In genomic region chr14:55846852-55847471, GRCh38 we compare ENCODE assay signal across 12 cellular contexts.
A peak's percentile ranks its signal among the peaks of the same experiment; 100 is the strongest.
DNase-seq lines count a peak whose midpoint lies in the region; ATAC-seq, FAIRE-seq and TF ChIP-seq lines count a peak whose summit lies in the region.
"Had no signal": no experiment of that assay in that cellular context is flagged by ENCODE, and none has a peak within 500 bp of the region (broad histone marks: within the 10 kb centered on the region; RNA-seq: fewer than 3 reads in every experiment).

No MANE protein-coding gene starts in this region.

- DNase-seq in MCF 10A (ENCODE audit: unreplicated experiment), result peak; percentile 72
- no peak for DNase-seq in breast epithelium (ENCODE audit: low spot score in 2 of 2)
- peak; percentile 12 for DNase-seq in bronchial epithelial cell (ENCODE audit: low read depth)
- DNase-seq in lung (ENCODE audit: low spot score), result peak; percentile 35
- DNase-seq in ureter (ENCODE audit: low spot score), result peak; percentile 52
- no peak for DNase-seq in KBM-7
- DNase-seq in SK-N-DZ (ENCODE audit: low spot score), result no peak
- DNase-seq: ACHN; activated effector memory CD4-positive, alpha-beta T cell treated with anti-CD3 and anti-CD28 coated beads, Interleukin-2, amount 50 U/mL, for 16 hours; dermis blood vessel endothelial cell had no signal

- no peaks in the 10 kb centered on the region for H3K27me3 ChIP-seq in breast epithelium
- H3K27me3 ChIP-seq in bronchial epithelial cell (ENCODE audit: control insufficient read depth, insufficient read depth, low read length), result no peaks in the 10 kb centered on the region
- no peaks in the 10 kb centered on the region for H3K27me3 ChIP-seq in lung (ENCODE audit: control insufficient read depth, insufficient read depth)

- POLR2A ChIA-PET in MCF 10A (lab: Yijun Ruan, JAX), result interaction anchor here (0.7 to 1.4 kb wide), 5 partner anchors 15 to 277 kb away, joined by 3 to 8 read pairs (median 3); no protein-coding TSS in a partner anchor

- BruUV-seq in MCF 10A (replicated peaks; lab: Mats Ljungman, UMichigan), result no TSS peak

- 63 to 73% methylated on average over 2 of the region's 2 CpGs for WGBS in lung, 2 donors

- H3K4me1 ChIP-seq in breast epithelium (no peaks in the 10 kb centered on the region), lung (ENCODE audit: control insufficient read depth in 2 of 2, insufficient read depth in 2 of 2, low read length in 2 of 2) (peaks cover 0 to 3% of the 10 kb centered on the region in 2 donors)

- H3K36me3 ChIP-seq in breast epithelium (no peaks in the 10 kb centered on the region), bronchial epithelial cell (ENCODE audit: control insufficient read depth, insufficient read depth, low read length) (no peaks in the 10 kb centered on the region), lung (ENCODE audit: control insufficient read depth in 2 of 2, insufficient read depth in 2 of 2, low read length in 2 of 2) (no peaks in the 10 kb centered on the region)

- TF ChIP-seq CTCF in MCF 10A (IDR thresholded peaks at IDR 0.05; ENCODE audit: unreplicated experiment) (no peak), breast epithelium (IDR thresholded peaks at IDR 0.05) (no peak), bronchial epithelial cell (IDR thresholded peaks at IDR 0.05; ENCODE audit: insufficient read depth, low read length, severe bottlenecking) (no peak), lung (IDR thresholded peaks at IDR 0.05; ENCODE audit: control extremely low read depth, extremely low read depth) (no peak)

- H3K4me1 Mint-ChIP-seq in MCF 10A (ENCODE audit: insufficient read depth, unreplicated experiment), result peaks cover 25% of the 10 kb centered on the region

- H3K9me3 Mint-ChIP-seq in MCF 10A (ENCODE audit: unreplicated experiment), result no peaks in the 10 kb centered on the region

- ATAC-seq in lung (ENCODE audit: insufficient read depth, low FRiP score) (peak; percentile 59), HG03571 (IDR thresholded peaks at IDR 0.05; ENCODE audit: unreplicated experiment) (no peak)

- no peak overlapping the region for H3K4me3 ChIP-seq in breast epithelium
- no peak overlapping the region for H3K4me3 ChIP-seq in bronchial epithelial cell (ENCODE audit: low read depth, low read length)
- H3K4me3 ChIP-seq in lung, result no peak overlapping the region
- H3K4me3 ChIP-seq: SK-N-MC had no signal

- no peak overlapping the region for H3K27ac ChIP-seq in breast epithelium
- peak overlapping the region in 1 of 2 donors; percentile 36 for H3K27ac ChIP-seq in lung (ENCODE audit: low read depth in 1 of 2, low read length in 1 of 2)
- H3K27ac ChIP-seq: SK-N-MC had no signal

- intact Hi-C loops in MCF 10A (cut with micrococcal nuclease), result no loop called here
- intact Hi-C loops in breast epithelium (cut with DNase I; ENCODE audit: low total_unique reads), result no loop called here

- no peaks in the 10 kb centered on the region for H3K27me3 Mint-ChIP-seq in MCF 10A (ENCODE audit: insufficient read depth, unreplicated experiment)

- no peak overlapping the region for H3K4me3 Mint-ChIP-seq in MCF 10A (ENCODE audit: unreplicated experiment)

- no peak overlapping the region for H3K27ac Mint-ChIP-seq in MCF 10A (ENCODE audit: low read depth, unreplicated experiment)

- in situ Hi-C loops in KBM-7 (cut with MboI; ENCODE audit: low pct_unique_long_range_greater_than_20kb, low sequenced_read_pairs), result no loop called here

- H3K36me3 Mint-ChIP-seq in MCF 10A (ENCODE audit: insufficient read depth, unreplicated experiment), result no peaks in the 10 kb centered on the region

- TF ChIP-seq POLR2A in breast epithelium (IDR thresholded peaks at IDR 0.05), result no peak

- no peak for FAIRE-seq in bronchial epithelial cell (lab: Jason Lieb, UNC)

- H3K9me3 ChIP-seq in breast epithelium, result no peaks in the 10 kb centered on the region
- no peaks in the 10 kb centered on the region for H3K9me3 ChIP-seq in lung (ENCODE audit: control insufficient read depth in 2 of 2, insufficient read depth in 1 of 2, low read length in 1 of 2)

- CTCF ChIA-PET in MCF 10A (lab: Yijun Ruan, JAX), result interaction anchor here (0.6 kb wide), 1 partner anchor 1323 kb away, joined by 5 read pairs; no protein-coding TSS in a partner anchor

Comparison
In these comparisons a context has a peak if more than half of its experiments do, and no peak if none do; other contexts are left out.
1. DNase-seq: peak in MCF 10A (single experiment), bronchial epithelial cell (single experiment), lung (single experiment) and ureter (single experiment); none in breast epithelium (0 of 2), KBM-7 (single experiment) and SK-N-DZ (single experiment).